8 cellular contexts compared by ENCODE assay signal in the genomic region with DNA sequence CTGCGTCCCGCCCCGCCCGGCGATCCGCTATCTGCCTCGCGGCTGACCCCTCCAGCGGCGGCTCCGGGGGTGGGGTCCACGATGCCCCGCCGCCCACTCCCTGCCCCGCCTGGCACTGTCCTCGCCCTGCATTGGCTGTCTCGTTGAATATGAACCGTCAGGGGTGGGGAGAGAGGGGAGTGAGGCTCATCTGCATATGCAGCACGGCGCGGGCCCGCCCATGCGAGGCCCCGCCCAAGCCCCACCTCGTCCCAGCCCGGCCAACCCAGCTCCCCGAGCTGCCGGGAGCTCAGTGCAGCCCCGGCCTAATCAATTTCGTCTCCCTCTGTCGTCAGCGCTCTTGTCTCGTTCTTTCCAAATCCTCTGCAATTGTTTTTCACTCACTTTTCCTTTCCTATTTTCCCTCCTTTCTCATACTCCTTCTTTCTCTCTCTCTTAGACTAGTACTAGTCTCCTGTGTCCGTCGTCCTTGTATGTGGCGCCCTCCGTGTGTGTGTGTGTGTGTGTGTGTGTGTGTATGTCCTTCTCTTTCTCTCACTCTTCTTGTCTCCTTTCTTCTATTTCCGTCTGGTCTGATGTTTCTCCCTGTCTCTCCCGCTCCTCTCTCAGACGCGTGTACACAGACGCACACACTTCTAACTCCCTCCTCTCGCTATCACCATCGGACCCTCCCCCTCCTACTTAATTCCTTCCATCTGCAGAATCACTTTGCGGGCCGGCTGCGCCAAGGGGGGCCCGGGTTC. TPM values are rescaled to one million over a fixed set of nuclear protein-coding genes. Genes with fewer than 3 reads are reported as not detected.
DNase-seq lines count a peak whose midpoint lies in the region; ATAC-seq, FAIRE-seq and TF ChIP-seq lines count a peak whose summit lies in the region.

No MANE protein-coding gene starts in this region.

- POLR2A ChIA-PET in activated B cell treated with CpG ODN at 0.5 μM for 24 hours (lab: Charles Lee) = interaction anchor here (0.6 to 1.4 kb wide), 5 partner anchors 98 to 1092 kb away, joined by 3 to 5 read pairs (median 4); no protein-coding TSS in a partner anchor

- H3K9me3 Mint-ChIP-seq in activated B cell treated with CpG ODN at 0.5 μM for 24 hours = no peaks in the 10 kb centered on the region

- peaks cover 26% of the 10 kb centered on the region for H3K4me1 ChIP-seq in ACC112 (ENCODE audit: control insufficient read depth, insufficient read depth, low read length, unreplicated experiment)
- peaks cover 2 to 10% of the 10 kb centered on the region in 2 donors for H3K4me1 ChIP-seq in small intestine (ENCODE audit: control insufficient read depth in 2 of 2, insufficient read depth in 1 of 2, low read depth in 1 of 2, low read length in 1 of 2)

- peaks cover 26% of the 10 kb centered on the region for H3K4me1 Mint-ChIP-seq in activated B cell treated with CpG ODN at 0.5 μM for 24 hours

- intact Hi-C loops in activated B cell treated with CpG ODN at 0.5 μM for 24 hours (cut with micrococcal nuclease) = loop anchor here (1.0 to 10.0 kb wide), 7 partner anchors 74 to 1149 kb away; a partner anchor contains a TSS

- H2AFZ ChIP-seq in ACC112 (ENCODE audit: low read length, unreplicated experiment) = peak overlapping the region; percentile 52

- no peaks in the 10 kb centered on the region for H3K27me3 ChIP-seq in ACC112 (ENCODE audit: insufficient read depth, low read length)
- H3K27me3 ChIP-seq in small intestine (ENCODE audit: control insufficient read depth in 2 of 2, insufficient read depth in 2 of 2, low read length in 2 of 2) = no peaks in the 10 kb centered on the region

- peak overlapping the region; percentile 50 for H3K27ac Mint-ChIP-seq in activated B cell treated with CpG ODN at 0.5 μM for 24 hours

- no peaks in the 10 kb centered on the region for H3K36me3 Mint-ChIP-seq in activated B cell treated with CpG ODN at 0.5 μM for 24 hours (ENCODE audit: low read depth)

- CTCF ChIA-PET in activated B cell treated with CpG ODN at 0.5 μM for 24 hours (lab: Charles Lee) = interaction anchor here (0.8 kb wide), 1 partner anchor 10 kb away, joined by 3 read pairs; no protein-coding TSS in a partner anchor

- peaks cover 31% of the 10 kb centered on the region for H3K79me2 ChIP-seq in ACC112 (ENCODE audit: control insufficient read depth, insufficient read depth, low read length, unreplicated experiment)

- H3K36me3 ChIP-seq in ACC112 (ENCODE audit: insufficient read depth, low read length) (no peaks in the 10 kb centered on the region), small intestine (ENCODE audit: control insufficient read depth in 2 of 2, insufficient read depth in 2 of 2, low read length in 2 of 2) (no peaks in the 10 kb centered on the region)

- H3K4me3 ChIP-seq in ACC112 (ENCODE audit: low read depth, low read length) (peak overlapping the region; percentile 90), cardiac fibroblast (replicated peaks in 1 of 2; ENCODE audit: low read depth in 2 of 2, low read length in 2 of 2) (peak overlapping the region; percentile 37 to 72), small intestine (ENCODE audit: low read depth in 1 of 2, low read length in 2 of 2) (peak overlapping the region; percentile 52 to 66)

- DNase-seq in NCI-H2227 treated with DMSO at 0.1 percent for 48 hours (lab: John Stamatoyannopoulos, UW) (peak; percentile 82), activated B cell treated with CpG ODN at 0.5 μM for 24 hours (peak; percentile 92), cardiac fibroblast (ENCODE audit: low read depth in 2 of 2) (peak; percentile 98 to 100), iPS-NIHi7 (ENCODE audit: extremely low spot score) (peak; percentile 98), small intestine (peak; percentile 97)

- H3K27ac ChIP-seq in ACC112 (ENCODE audit: low read depth, low read length) (peak overlapping the region; percentile 26; the same call in 1 of the 2 replicates), small intestine (ENCODE audit: low read depth in 1 of 2, low read length in 1 of 2) (peak overlapping the region in 1 of 2 donors; percentile 69)

- TF ChIP-seq CTCF in activated B cell treated with CpG ODN at 0.5 μM for 24 hours (IDR thresholded peaks at IDR 0.05) (no peak), cardiac fibroblast (IDR thresholded peaks at IDR 0.05; ENCODE audit: low read depth, low read length) (no peak)

- ATAC-seq in GM18870 (IDR thresholded peaks at IDR 0.05; ENCODE audit: unreplicated experiment) = peak; percentile 95
- peak; percentile 95 for ATAC-seq in HG03139 (IDR thresholded peaks at IDR 0.05; ENCODE audit: unreplicated experiment)
- peak; percentile 93 for ATAC-seq in activated B cell treated with CpG ODN at 0.5 μM for 24 hours (ENCODE audit: low read depth)

- no peak for FAIRE-seq in small intestine (lab: Jason Lieb, UNC)

- H3K9me3 ChIP-seq in small intestine (ENCODE audit: control insufficient read depth, low read depth) = no peaks in the 10 kb centered on the region

- peaks cover 2% of the 10 kb centered on the region for H3K27me3 Mint-ChIP-seq in activated B cell treated with CpG ODN at 0.5 μM for 24 hours

- peak overlapping the region; percentile 82 for H3K4me3 Mint-ChIP-seq in activated B cell treated with CpG ODN at 0.5 μM for 24 hours

- 0 to 1% (median 1%) methylated on average over 36 to 48 of the region's 48 CpGs for WGBS in small intestine, 3 donors

RNA-seq across cellular contexts. Expression of a gene that starts 0.5 kb away (rescaled TPM):
- total RNA-seq in activated B cell treated with CpG ODN at 0.5 μM for 24 hours = 1.1 and 1.3 TPM in 2 replicates
- 10 to 100 TPM in 2 of 3 donors, under 1 TPM in 1; 0.89 to 13.0 (median 10.5) TPM for polyA plus RNA-seq in small intestine
